In genomic region chr4:186891859-186892486, GRCh38 we compare ENCODE assay signal across 25 cellular contexts.
DNase-seq lines count a peak whose midpoint lies in the region; ATAC-seq, FAIRE-seq and TF ChIP-seq lines count a peak whose summit lies in the region.
"Had no signal": no experiment of that assay in that cellular context is flagged by ENCODE, and none has a peak within 500 bp of the region (broad histone marks: within the 10 kb centered on the region; RNA-seq: fewer than 3 reads in every experiment).

No MANE protein-coding gene starts in this region.

- WGBS in body of pancreas, 2 donors: 65 to 68% methylated on average over 12 of the region's 12 CpGs

- no peaks in the 10 kb centered on the region for H4K20me1 ChIP-seq in BLaER1 treated with 17β-estradiol and CSF1 and Interleukin-3, amounts not matched to agents 10 nM and 100 nM

- peak overlapping the region; percentile 69 for H3K27ac Mint-ChIP-seq in nephron progenitor cell
- peak overlapping the region; percentile 47 for H3K27ac Mint-ChIP-seq in type B pancreatic cell
- H3K27ac Mint-ChIP-seq in activated T-helper 2 cell treated with anti-CD3 and anti-CD28 coated beads, Interferon-gamma antibody, Interleukin-2, Interleukin-4, amounts not matched to agents 10 μg/mL and 5 μg/mL and 100 μg/mL, durations not matched to agents 14 hours and 24 hours and 36 hours: no peak overlapping the region
- H3K27ac Mint-ChIP-seq in chondrocyte (ENCODE audit: unreplicated experiment): no peak overlapping the region
- H3K27ac Mint-ChIP-seq: CD8-positive, alpha-beta T cell; HFFc6 had no signal

- intact Hi-C loops in body of pancreas (cut with DNase I): no loop called here
- intact Hi-C loops in activated T-helper 2 cell treated with anti-CD3 and anti-CD28 coated beads, Interferon-gamma antibody, Interleukin-2, Interleukin-4, amounts not matched to agents 10 μg/mL and 5 μg/mL and 100 μg/mL, durations not matched to agents 14 hours and 24 hours and 36 hours (cut with micrococcal nuclease): no loop called here

- peaks cover 8% of the 10 kb centered on the region for H3K27me3 Mint-ChIP-seq in nephron progenitor cell (ENCODE audit: low read depth, poor library complexity)
- no peaks in the 10 kb centered on the region for H3K27me3 Mint-ChIP-seq in type B pancreatic cell
- H3K27me3 Mint-ChIP-seq in activated T-helper 2 cell treated with anti-CD3 and anti-CD28 coated beads, Interferon-gamma antibody, Interleukin-2, Interleukin-4, amounts not matched to agents 10 μg/mL and 5 μg/mL and 100 μg/mL, durations not matched to agents 14 hours and 24 hours and 36 hours (ENCODE audit: low read depth): no peaks in the 10 kb centered on the region
- no peaks in the 10 kb centered on the region for H3K27me3 Mint-ChIP-seq in chondrocyte (ENCODE audit: low read depth)
- H3K27me3 Mint-ChIP-seq: CD4-positive, CD25-positive, alpha-beta regulatory T cell had no signal

- peaks cover 0 to 4% (median 0%) of the 10 kb centered on the region in 11 experiments; a peak in 1 of 22 replicates for H3K36me3 ChIP-seq in BLaER1 treated with 17β-estradiol and CSF1 and Interleukin-3, amounts not matched to agents 10 nM and 100 nM
- no peaks in the 10 kb centered on the region for H3K36me3 ChIP-seq in body of pancreas (replicated peaks in 1 of 2; ENCODE audit: insufficient read depth in 1 of 2, low read depth in 2 of 2)
- H3K36me3 ChIP-seq: BE2C, HAP-1 had no signal

- H3K4me3 ChIP-seq in BLaER1 treated with 17β-estradiol and CSF1 and Interleukin-3, amounts not matched to agents 10 nM and 100 nM: no peak overlapping the region
- H3K4me3 ChIP-seq in body of pancreas: no peak overlapping the region
- H3K4me3 ChIP-seq: A549, GM12878, HAP-1 had no signal

- TF ChIP-seq POLR2A in body of pancreas (IDR thresholded peaks at IDR 0.05): no peak

- H3K4me1 ChIP-seq in BLaER1 treated with 17β-estradiol and CSF1 and Interleukin-3, amounts not matched to agents 10 nM and 100 nM: peaks cover 35 to 65% (median 51%) of the 10 kb centered on the region in 10 experiments
- no peaks in the 10 kb centered on the region for H3K4me1 ChIP-seq in body of pancreas
- H3K4me1 ChIP-seq: A549, BE2C, Caco-2 had no signal

- H3K4me2 ChIP-seq in BLaER1 treated with 17β-estradiol and CSF1 and Interleukin-3, amounts not matched to agents 10 nM and 100 nM: peak overlapping the region in 6 of 11 experiments; percentile 15 to 50 (median 20); a peak in 7 of 22 replicates
- H3K4me2 ChIP-seq: A549 had no signal

- H3K4me3 Mint-ChIP-seq in nephron progenitor cell: no peak overlapping the region
- no peak overlapping the region for H3K4me3 Mint-ChIP-seq in type B pancreatic cell
- H3K4me3 Mint-ChIP-seq in activated T-helper 2 cell treated with anti-CD3 and anti-CD28 coated beads, Interferon-gamma antibody, Interleukin-2, Interleukin-4, amounts not matched to agents 10 μg/mL and 5 μg/mL and 100 μg/mL, durations not matched to agents 14 hours and 24 hours and 36 hours (ENCODE audit: low read depth): no peak overlapping the region
- no peak overlapping the region for H3K4me3 Mint-ChIP-seq in chondrocyte (ENCODE audit: unreplicated experiment)
- H3K4me3 Mint-ChIP-seq: CD4-positive, CD25-positive, alpha-beta regulatory T cell; CD8-positive, alpha-beta T cell; HFFc6 had no signal

- TF ChIP-seq CTCF in body of pancreas (IDR thresholded peaks at IDR 0.05): no peak
- no peak for TF ChIP-seq CTCF in nephron progenitor cell (IDR thresholded peaks at IDR 0.05)
- TF ChIP-seq CTCF in type B pancreatic cell (conservative IDR thresholded peaks at IDR 0.05): no peak
- TF ChIP-seq CTCF in chondrocyte (IDR thresholded peaks at IDR 0.05): no peak

- H3K9ac ChIP-seq in BLaER1 treated with 17β-estradiol and CSF1 and Interleukin-3, amounts not matched to agents 10 nM and 100 nM: no peak overlapping the region

- H3K9me3 Mint-ChIP-seq in nephron progenitor cell: peaks cover 12% of the 10 kb centered on the region
- peaks cover 4% of the 10 kb centered on the region for H3K9me3 Mint-ChIP-seq in type B pancreatic cell
- peaks cover 45% of the 10 kb centered on the region for H3K9me3 Mint-ChIP-seq in activated T-helper 2 cell treated with anti-CD3 and anti-CD28 coated beads, Interferon-gamma antibody, Interleukin-2, Interleukin-4, amounts not matched to agents 10 μg/mL and 5 μg/mL and 100 μg/mL, durations not matched to agents 14 hours and 24 hours and 36 hours
- H3K9me3 Mint-ChIP-seq in chondrocyte (ENCODE audit: low read depth): no peaks in the 10 kb centered on the region

- no peak for FAIRE-seq in urothelium cell line (lab: Jason Lieb, UNC)
- FAIRE-seq: A549, GM12878, GM19239, H54 had no signal

- H3K36me3 Mint-ChIP-seq in nephron progenitor cell (ENCODE audit: low read depth) (no peaks in the 10 kb centered on the region), type B pancreatic cell (no peaks in the 10 kb centered on the region), chondrocyte (ENCODE audit: low read depth) (no peaks in the 10 kb centered on the region)
- H3K36me3 Mint-ChIP-seq in activated T-helper 2 cell treated with anti-CD3 and anti-CD28 coated beads, Interferon-gamma antibody, Interleukin-2, Interleukin-4, amounts not matched to agents 10 μg/mL and 5 μg/mL and 100 μg/mL, durations not matched to agents 14 hours and 24 hours and 36 hours (ENCODE audit: low read depth): no peaks in the 10 kb centered on the region
- H3K36me3 Mint-ChIP-seq: CD8-positive, alpha-beta T cell had no signal

- H3K27me3 ChIP-seq in BLaER1 treated with 17β-estradiol and CSF1 and Interleukin-3, amounts not matched to agents 10 nM and 100 nM: no peaks in the 10 kb centered on the region
- H3K27me3 ChIP-seq in body of pancreas: no peaks in the 10 kb centered on the region
- H3K27me3 ChIP-seq: BE2C had no signal

- H3K9me3 ChIP-seq in BLaER1 treated with 17β-estradiol and CSF1 and Interleukin-3, amounts not matched to agents 10 nM and 100 nM (replicated peaks in 1 of 11): peaks cover 17 to 33% (median 27%) of the 10 kb centered on the region in 11 experiments
- H3K9me3 ChIP-seq in body of pancreas: no peaks in the 10 kb centered on the region
- H3K9me3 ChIP-seq: A549, BE2C, Caco-2, HAP-1 had no signal

- H3K4me1 Mint-ChIP-seq in nephron progenitor cell (peaks cover 21% of the 10 kb centered on the region), type B pancreatic cell (ENCODE audit: unreplicated experiment) (peaks cover 19% of the 10 kb centered on the region), chondrocyte (ENCODE audit: low read depth) (peaks cover 24% of the 10 kb centered on the region)
- H3K4me1 Mint-ChIP-seq in activated T-helper 2 cell treated with anti-CD3 and anti-CD28 coated beads, Interferon-gamma antibody, Interleukin-2, Interleukin-4, amounts not matched to agents 10 μg/mL and 5 μg/mL and 100 μg/mL, durations not matched to agents 14 hours and 24 hours and 36 hours (ENCODE audit: low read depth): no peaks in the 10 kb centered on the region
- H3K4me1 Mint-ChIP-seq: CD4-positive, CD25-positive, alpha-beta regulatory T cell had no signal

- no peak overlapping the region for H3K27ac ChIP-seq in BLaER1 treated with 17β-estradiol and CSF1 and Interleukin-3, amounts not matched to agents 10 nM and 100 nM
- H3K27ac ChIP-seq in body of pancreas: no peak overlapping the region
- H3K27ac ChIP-seq: A549, C4-2B had no signal

- ATAC-seq in body of pancreas: peak; percentile 66
- ATAC-seq: A549; CD8-positive, alpha-beta T cell; GM12878 had no signal

- DNase-seq in body of pancreas (peak; percentile 38 to 57 (median 50)), nephron progenitor cell (no peak), type B pancreatic cell (ENCODE audit: extremely low spot score, unreplicated experiment) (no peak), urothelium cell line (ENCODE audit: low spot score) (no peak), chondrocyte (ENCODE audit: low spot score) (no peak)
- DNase-seq in activated T-helper 2 cell treated with anti-CD3 and anti-CD28 coated beads, Interferon-gamma antibody, Interleukin-2, Interleukin-4, amounts not matched to agents 10 μg/mL and 5 μg/mL and 100 μg/mL, durations not matched to agents 14 hours and 24 hours and 36 hours (ENCODE audit: low spot score): no peak
- DNase-seq: 8988T; ACHN; AML-193; BE2C; Caco-2; CD4-positive, CD25-positive, alpha-beta regulatory T cell; CD8-positive, alpha-beta T cell; DMS79; EL; GDM1; GOT3; HFFc6 had no signal

Comparison
In these comparisons a context has a peak if more than half of its experiments do, and no peak if none do; other contexts are left out.
1. DNase-seq: peak in body of pancreas (4 of 4); none in nephron progenitor cell (single experiment), type B pancreatic cell (single experiment), activated T-helper 2 cell treated with anti-CD3 and anti-CD28 coated beads, Interferon-gamma antibody, Interleukin-2, Interleukin-4, amounts not matched to agents 10 μg/mL and 5 μg/mL and 100 μg/mL, durations not matched to agents 14 hours and 24 hours and 36 hours (single experiment), urothelium cell line (single experiment) and chondrocyte (single experiment).
2. H3K27ac Mint-ChIP-seq: peak in nephron progenitor cell (single experiment) and type B pancreatic cell (single experiment); none in activated T-helper 2 cell treated with anti-CD3 and anti-CD28 coated beads, Interferon-gamma antibody, Interleukin-2, Interleukin-4, amounts not matched to agents 10 μg/mL and 5 μg/mL and 100 μg/mL, durations not matched to agents 14 hours and 24 hours and 36 hours (single experiment) and chondrocyte (single experiment).